In genomic region chr3:75582536-75582935, GRCh38 we compare ENCODE assay signal across 6 cellular contexts.
A peak's percentile ranks its signal among the peaks of the same experiment; 100 is the strongest.
DNase-seq lines count a peak whose midpoint lies in the region; ATAC-seq and TF ChIP-seq lines count a peak whose summit lies in the region.
"Not testable (repeated sequence)": the region's sequence is repeated elsewhere in the genome, so short reads cannot be mapped to it uniquely, and the experiment has no call there.

No MANE protein-coding gene starts in this region.

- H3K4ac ChIP-seq in mesendoderm (ENCODE audit: low read depth, low read length) = not testable (repeated sequence)

- H3K4me3 ChIP-seq in GM23338 (peak overlapping the region; percentile 27; the same call in 1 of the 2 replicates), HUES48 (ENCODE audit: low read depth, low read length) (peak overlapping the region; percentile 40; the same call in 1 of the 2 replicates)
- not testable (repeated sequence) for H3K4me3 ChIP-seq in endodermal cell (ENCODE audit: low read length); mesendoderm (ENCODE audit: low read length)

- peak overlapping the region; percentile 60 for H3K4me2 ChIP-seq in GM23338
- H3K4me2 ChIP-seq in mesendoderm (ENCODE audit: low read length) = not testable (repeated sequence)

- H3K9me3 Mint-ChIP-seq in GM23338, WTC11, endodermal cell: not testable (repeated sequence)

- not testable (repeated sequence) for H2BK120ac ChIP-seq in mesendoderm (ENCODE audit: low read depth, low read length)

- H3K27ac Mint-ChIP-seq in GM23338 = peak overlapping the region; percentile 22; the same call in 1 of the 2 replicates
- not testable (repeated sequence) for H3K27ac Mint-ChIP-seq in WTC11, endodermal cell

- not testable (repeated sequence) for H3K79me1 ChIP-seq in mesendoderm (ENCODE audit: low read length)

- not testable (repeated sequence) for H3K36me3 ChIP-seq in GM23338 (ENCODE audit: insufficient read depth); HUES48 (ENCODE audit: control insufficient read depth, insufficient read depth, low read length); endodermal cell (ENCODE audit: control insufficient read depth, insufficient read depth, low read length); mesendoderm (ENCODE audit: control insufficient read depth, insufficient read depth, low read length)

- not testable (repeated sequence) for H3K36me3 Mint-ChIP-seq in GM23338 (ENCODE audit: low read depth); WTC11; endodermal cell (ENCODE audit: low read depth)

- not testable (repeated sequence) for H3K79me2 ChIP-seq in GM23338 (replicated peaks; ENCODE audit: insufficient read depth); mesendoderm (ENCODE audit: control insufficient read depth, insufficient read depth, low read length)

- DNase-seq in GM23338 (ENCODE audit: low spot score) (peak; percentile 77), WTC11 (ENCODE audit: low spot score) (peak; percentile 50), endodermal cell (peak; percentile 53), iPS DF 19.7 (ENCODE audit: low read depth, low spot score) (peak; percentile 9), mesendoderm (peak; percentile 18)

- not testable (repeated sequence) for H3K23ac ChIP-seq in mesendoderm (ENCODE audit: low read length)

- not testable (repeated sequence) for H3K9ac ChIP-seq in HUES48 (ENCODE audit: low read depth, low read length); endodermal cell (ENCODE audit: extremely low read depth, low read length, poor library complexity, severe bottlenecking); mesendoderm (ENCODE audit: low read length)

- WGBS in endodermal cell (ENCODE audit: insufficient coverage in 1 of 2, insufficient read length in 1 of 2), 2 experiments = 0 to 18% methylated on average over 1 to 3 of the region's 3 CpGs
- no CpG with 5 or more reads among the region's 3 CpGs for WGBS in mesendoderm (ENCODE audit: extremely low coverage, insufficient coverage, low lambda C conversion rate)

- not testable (repeated sequence) for H4K5ac ChIP-seq in mesendoderm (ENCODE audit: low read length)

- H3K4me1 Mint-ChIP-seq in GM23338 = peaks cover 47% of the 10 kb centered on the region
- peaks cover 50% of the 10 kb centered on the region for H3K4me1 Mint-ChIP-seq in WTC11
- peaks cover 12% of the 10 kb centered on the region for H3K4me1 Mint-ChIP-seq in endodermal cell

- H3K27me3 ChIP-seq in GM23338 (ENCODE audit: insufficient read depth) (peaks cover 43% of the 10 kb centered on the region), HUES48 (ENCODE audit: control insufficient read depth, insufficient read depth, low read length) (peaks cover 39% of the 10 kb centered on the region), endodermal cell (ENCODE audit: control insufficient read depth, insufficient read depth, low read length, poor library complexity, severe bottlenecking) (peaks cover 23% of the 10 kb centered on the region)
- not testable (repeated sequence) for H3K27me3 ChIP-seq in mesendoderm (ENCODE audit: insufficient read depth, low read length, poor library complexity)

- ATAC-seq in GM23338, WTC11: not testable (repeated sequence)

- not testable (repeated sequence) for H2BK15ac ChIP-seq in mesendoderm (replicated peaks; ENCODE audit: low read depth)

- H3F3A ChIP-seq in GM23338 (replicated peaks; ENCODE audit: low read depth) = not testable (repeated sequence)

- TF ChIP-seq CTCF in GM23338 (conservative IDR thresholded peaks at IDR 0.05; ENCODE audit: low read depth in 2 of 2); WTC11 (IDR thresholded peaks at IDR 0.05); endodermal cell (conservative IDR thresholded peaks at IDR 0.05): not testable (repeated sequence)

- not testable (repeated sequence) for H3K9me3 ChIP-seq in HUES48 (ENCODE audit: control insufficient read depth, insufficient read depth, low read length); endodermal cell (ENCODE audit: control insufficient read depth, low read length)

- POLR2A ChIA-PET in WTC11 (lab: Charles Lee) = not testable (repeated sequence)

- H4K8ac ChIP-seq in mesendoderm (ENCODE audit: low read depth, low read length) = not testable (repeated sequence)

- not testable (repeated sequence) for H3K18ac ChIP-seq in mesendoderm (ENCODE audit: low read length)

- H3K27me3 Mint-ChIP-seq in GM23338 (ENCODE audit: insufficient read depth, low read depth, poor library complexity) = peaks cover 42% of the 10 kb centered on the region
- H3K27me3 Mint-ChIP-seq in WTC11 (ENCODE audit: low read depth) = peaks cover 68% of the 10 kb centered on the region
- H3K27me3 Mint-ChIP-seq in endodermal cell (ENCODE audit: insufficient read depth) = peaks cover 60% of the 10 kb centered on the region

- CTCF ChIA-PET in WTC11 (lab: Charles Lee) = not testable (repeated sequence)

- H4K20me1 ChIP-seq in GM23338 (replicated peaks; ENCODE audit: insufficient read depth) = not testable (repeated sequence)

- H2BK5ac ChIP-seq in mesendoderm (ENCODE audit: low read length) = not testable (repeated sequence)

- H3K9me2 ChIP-seq in GM23338 (ENCODE audit: insufficient read depth) = not testable (repeated sequence)

- H2AFZ ChIP-seq in GM23338 = not testable (repeated sequence)

- H3K4me3 Mint-ChIP-seq in GM23338 (peak overlapping the region; percentile 49), WTC11 (peak overlapping the region; percentile 41)
- H3K4me3 Mint-ChIP-seq in endodermal cell = not testable (repeated sequence)

- peaks cover 14% of the 10 kb centered on the region for H3K4me1 ChIP-seq in GM23338 (ENCODE audit: insufficient read depth)
- H3K4me1 ChIP-seq in HUES48 (ENCODE audit: control insufficient read depth, insufficient read depth, low read length); endodermal cell (ENCODE audit: control insufficient read depth, insufficient read depth, low read length); mesendoderm (ENCODE audit: control insufficient read depth, low read depth, low read length): not testable (repeated sequence)

- not testable (repeated sequence) for H2AK5ac ChIP-seq in mesendoderm (ENCODE audit: low read length)

- not testable (repeated sequence) for H3K56ac ChIP-seq in mesendoderm (ENCODE audit: low read length)

- H3K27ac ChIP-seq in GM23338 (ENCODE audit: low read depth); HUES48 (ENCODE audit: low read depth, low read length); endodermal cell (ENCODE audit: low read depth, low read length); mesendoderm (ENCODE audit: low read depth, low read length): not testable (repeated sequence)

Comparison
In these comparisons a context has a peak if more than half of its experiments do, and no peak if none do; other contexts are left out.
1. DNase-seq: peak in every context shown above with its lines; median percentile 77 in GM23338; 53 in endodermal cell; 50 in WTC11; 18 in mesendoderm; 9 in iPS DF 19.7.